ENCODE assay signal across 5 cellular contexts in genomic region chr1:147473735-147474049, GRCh38.
"Had no signal": no experiment of that assay in that cellular context is flagged by ENCODE, and none has a peak within 500 bp of the region (broad histone marks: within the 10 kb centered on the region; RNA-seq: fewer than 3 reads in every experiment).

No MANE protein-coding gene starts in this region.

- ATAC-seq: HCT116, K562 had no signal

- H3K9me3 Mint-ChIP-seq: HFFc6 had no signal

- H3K27ac Mint-ChIP-seq: HFFc6 had no signal

- H3K4me3 Mint-ChIP-seq: HFFc6 had no signal

- DNase-seq: GOT3, H7, HFFc6 had no signal
